ENCODE assay signal across 8 cellular contexts in the genomic region with DNA sequence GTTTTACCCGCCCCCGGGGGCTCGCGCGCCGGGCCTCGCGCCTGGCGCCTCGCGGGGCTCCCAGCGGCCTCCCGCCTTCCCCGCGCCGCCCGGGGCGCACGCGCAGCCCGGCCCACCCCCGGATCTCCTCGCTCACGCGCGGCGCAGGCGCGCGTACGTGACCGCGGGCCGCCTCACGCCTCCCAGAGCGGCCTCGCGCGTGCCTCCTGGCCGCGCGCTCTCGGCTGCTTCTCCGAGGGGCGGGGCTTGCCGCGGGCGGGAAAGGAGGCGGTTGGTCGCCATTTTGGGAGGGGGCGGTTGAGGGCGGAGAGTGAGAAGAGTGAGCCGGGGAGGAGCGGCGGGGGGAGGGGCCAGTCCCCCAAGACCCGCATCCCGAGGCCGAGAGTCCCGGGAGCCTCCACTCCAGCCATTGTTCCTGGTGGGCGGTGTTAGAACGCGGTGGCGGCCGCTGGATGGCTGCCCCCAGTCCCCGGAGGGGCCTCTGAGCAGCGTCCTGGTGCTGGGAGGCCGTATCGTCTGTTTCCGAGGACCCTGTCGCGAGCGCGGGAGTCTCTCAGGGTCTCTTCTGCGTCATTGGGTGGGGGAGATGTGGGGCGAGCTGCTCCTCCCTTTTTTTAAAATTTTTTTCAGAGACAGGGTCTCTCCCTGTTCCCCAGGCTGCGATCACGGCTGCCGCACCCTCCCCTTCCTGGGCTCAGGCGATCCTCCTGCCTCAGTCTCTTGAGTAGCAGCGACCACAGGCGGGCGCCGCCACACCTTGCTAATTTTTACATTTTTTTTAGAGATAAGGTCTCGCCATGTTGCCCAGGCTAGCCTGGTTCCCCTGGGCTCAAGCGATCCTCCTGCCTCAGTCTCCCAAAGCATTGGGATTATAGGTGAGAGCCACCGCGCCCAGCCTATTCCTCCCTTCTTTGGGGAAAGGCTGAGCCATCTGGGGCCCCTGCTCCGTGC.
DNase-seq lines count a peak whose midpoint lies in the region; ATAC-seq lines count a peak whose summit lies in the region.

A gene with protein sequence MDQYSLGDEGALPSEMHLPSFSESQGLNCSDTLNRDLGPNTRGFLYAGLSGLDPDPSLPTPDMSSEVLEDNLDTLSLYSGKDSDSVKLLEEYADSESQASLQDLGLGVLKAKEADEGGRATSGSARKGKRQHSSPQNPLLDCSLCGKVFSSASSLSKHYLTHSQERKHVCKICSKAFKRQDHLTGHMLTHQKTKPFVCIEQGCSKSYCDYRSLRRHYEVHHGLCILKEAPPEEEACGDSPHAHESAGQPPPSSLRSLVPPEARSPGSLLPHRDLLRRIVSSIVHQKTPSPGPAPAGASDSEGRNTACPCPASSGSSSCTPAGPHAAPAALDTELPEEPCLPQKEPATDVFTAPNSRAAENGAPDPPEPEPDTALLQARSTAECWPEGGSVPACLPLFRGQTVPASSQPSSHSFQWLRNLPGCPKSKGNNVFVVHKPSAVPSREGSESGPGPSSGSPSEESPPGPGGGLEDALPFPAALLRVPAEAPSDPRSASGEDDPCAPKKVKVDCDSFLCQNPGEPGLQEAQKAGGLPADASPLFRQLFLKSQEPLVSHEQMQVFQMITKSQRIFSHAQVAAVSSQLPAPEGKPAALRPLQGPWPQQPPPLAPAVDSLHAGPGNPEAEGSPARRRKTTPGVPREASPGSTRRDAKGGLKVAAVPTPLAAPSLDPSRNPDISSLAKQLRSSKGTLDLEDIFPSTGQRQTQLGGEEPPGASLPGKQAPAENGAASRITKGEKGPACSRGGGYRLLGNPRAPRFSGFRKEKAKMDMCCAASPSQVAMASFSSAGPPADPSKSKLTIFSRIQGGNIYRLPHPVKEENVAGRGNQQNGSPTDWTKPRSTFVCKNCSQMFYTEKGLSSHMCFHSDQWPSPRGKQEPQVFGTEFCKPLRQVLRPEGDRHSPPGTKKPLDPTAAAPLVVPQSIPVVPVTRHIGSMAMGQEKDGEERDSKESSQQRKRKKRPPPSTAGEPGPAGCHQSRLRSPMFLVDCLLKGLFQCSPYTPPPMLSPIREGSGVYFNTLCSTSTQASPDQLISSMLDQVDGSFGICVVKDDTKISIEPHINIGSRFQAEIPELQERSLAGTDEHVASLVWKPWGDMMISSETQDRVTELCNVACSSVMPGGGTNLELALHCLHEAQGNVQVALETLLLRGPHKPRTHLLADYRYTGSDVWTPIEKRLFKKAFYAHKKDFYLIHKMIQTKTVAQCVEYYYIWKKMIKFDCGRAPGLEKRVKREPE (N-terminal part only) (minus strand): TSS at position 73 of the 951 bp plus-strand sequence. CDS start 17,292 bp downstream, outside the sequence.

- DNase-seq in NOMO-1 (lab: John Stamatoyannopoulos, UW; ENCODE audit: unreplicated experiment in 2 of 2) (peak; percentile 10 to 13), NOMO-1 treated with DMSO at 0.1 percent for 48 hours (lab: John Stamatoyannopoulos, UW; ENCODE audit: unreplicated experiment) (no peak), anterior cingulate cortex (lab: John Stamatoyannopoulos, UW) (peak in 56 of 58 donors; percentile 4 to 82 (median 53)), left kidney (ENCODE audit: low read depth, low spot score) (peak; percentile 89), GF-D8 (lab: John Stamatoyannopoulos, UW) (no peak), NCI-H69 (lab: John Stamatoyannopoulos, UW) (no peak)
- peak; percentile 56 to 71 (median 65) for DNase-seq in stimulated activated CD4-positive, alpha-beta T cell treated with anti-CD3 and anti-CD28 coated beads, TNF-alpha, amount 100 ng/mL, for 48 hours (ENCODE audit: low read depth in 3 of 3)

- ATAC-seq in GM21381 (IDR thresholded peaks at IDR 0.05; ENCODE audit: unreplicated experiment), result no peak

Comparison
In these comparisons a context has a peak if more than half of its experiments do, and no peak if none do; other contexts are left out.
1. DNase-seq: peak in NOMO-1 (2 of 2), anterior cingulate cortex (56 of 58), left kidney (single experiment) and stimulated activated CD4-positive, alpha-beta T cell treated with anti-CD3 and anti-CD28 coated beads, TNF-alpha, amount 100 ng/mL, for 48 hours (3 of 3); none in NOMO-1 treated with DMSO at 0.1 percent for 48 hours (single experiment), GF-D8 (single experiment) and NCI-H69 (single experiment).